Comparison of ENCODE assay signal across 8 cellular contexts in genomic region chr1:169890761-169891538, GRCh38.
A peak's percentile ranks its signal among the peaks of the same experiment; 100 is the strongest.
DNase-seq lines count a peak whose midpoint lies in the region; ATAC-seq lines count a peak whose summit lies in the region.

No MANE protein-coding gene starts in this region.

- H3K9me3 ChIP-seq in KOPT-K1 (ENCODE audit: insufficient read depth, low read length, poor library complexity, severe bottlenecking) = no peaks in the 10 kb centered on the region
- H3K9me3 ChIP-seq in mucosa of stomach (ENCODE audit: control insufficient read depth, low read length) = no peaks in the 10 kb centered on the region

- no peak overlapping the region for H3K4me3 ChIP-seq in mucosa of stomach (ENCODE audit: low read length)

- peak overlapping the region; percentile 52 for H3K27ac ChIP-seq in KOPT-K1 (ENCODE audit: low read depth, low read length, poor library complexity, severe bottlenecking)

- peak; percentile 77 for DNase-seq in activated effector memory CD4-positive, alpha-beta T cell treated with anti-CD3 and anti-CD28 coated beads, Interleukin-2, amount 50 U/mL, for 16 hours
- no peak for DNase-seq in posterior cingulate gyrus
- DNase-seq in OCI-M1 (lab: John Stamatoyannopoulos, UW) = no peak

- H3K36me3 ChIP-seq in KOPT-K1 (ENCODE audit: insufficient read depth, low read length) (peaks cover 27% of the 10 kb centered on the region), mucosa of stomach (ENCODE audit: control insufficient read depth, insufficient read depth, low read length) (no peaks in the 10 kb centered on the region)

- intact Hi-C loops in posterior cingulate gyrus (cut with DNase I) = no loop called here

- no peaks in the 10 kb centered on the region for H3K27me3 ChIP-seq in mucosa of stomach (ENCODE audit: control insufficient read depth, insufficient read depth, low read length)

- H3K9ac ChIP-seq in mucosa of stomach (ENCODE audit: low read length) = peak overlapping the region; percentile 8

- peak; percentile 25 for ATAC-seq in GM18502 (IDR thresholded peaks at IDR 0.05; ENCODE audit: poor library complexity, unreplicated experiment)
- ATAC-seq in GM18520 (IDR thresholded peaks at IDR 0.05; ENCODE audit: unreplicated experiment) = no peak
- ATAC-seq in HG02763 (IDR thresholded peaks at IDR 0.05; ENCODE audit: unreplicated experiment) = no peak

- peaks cover 18% of the 10 kb centered on the region for H3K4me1 ChIP-seq in mucosa of stomach (ENCODE audit: control insufficient read depth, insufficient read depth, low read length)
